In the genomic region with DNA sequence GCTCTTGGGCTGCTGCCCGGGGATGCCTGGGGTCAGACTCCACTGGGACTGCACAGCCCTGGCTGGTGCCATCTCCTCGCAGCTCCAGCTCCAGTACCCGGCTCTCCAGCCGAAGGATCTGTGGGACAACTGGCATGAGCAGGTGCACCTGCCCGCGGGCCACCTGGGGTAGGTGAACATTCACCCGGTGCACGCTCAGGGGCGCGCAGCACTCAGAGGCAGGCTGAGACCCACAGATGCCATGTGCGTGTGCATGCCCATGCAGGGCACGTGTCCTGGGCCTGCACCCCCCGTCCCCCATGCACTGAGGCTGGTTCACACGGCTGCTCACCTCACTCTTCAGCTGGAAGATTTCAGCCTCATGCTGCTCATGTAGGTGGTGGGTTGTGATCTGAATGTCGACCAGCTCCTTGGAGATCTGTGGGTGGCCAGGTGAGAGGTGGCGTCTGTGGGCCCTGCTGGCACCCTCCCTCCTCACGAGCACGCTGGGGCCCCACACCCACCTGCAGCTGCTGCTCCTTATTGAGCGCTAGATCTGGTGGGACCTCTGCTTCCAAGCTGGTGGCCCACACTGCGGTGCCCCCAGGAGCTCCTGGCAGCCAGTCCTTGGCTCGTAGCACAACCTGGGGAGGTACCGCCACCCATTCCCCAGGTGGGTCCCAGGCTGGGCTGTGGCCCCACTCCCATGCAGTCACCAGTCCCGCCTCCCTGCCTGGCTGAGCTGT, we compare ENCODE assay signal across 14 cellular contexts. TPM values are rescaled to one million over a fixed set of nuclear protein-coding genes. Genes with fewer than 3 reads are reported as not detected.
A peak's percentile ranks its signal among the peaks of the same experiment; 100 is the strongest.
DNase-seq lines count a peak whose midpoint lies in the region; ATAC-seq, FAIRE-seq and TF ChIP-seq lines count a peak whose summit lies in the region.
"Had no signal": no experiment of that assay in that cellular context is flagged by ENCODE, and none has a peak within 500 bp of the region (broad histone marks: within the 10 kb centered on the region; RNA-seq: fewer than 3 reads in every experiment).

No MANE protein-coding gene starts in this region.

- no TSS peak for BruUV-seq in HepG2 (replicated peaks; lab: Mats Ljungman, UMichigan)

- H3K9ac ChIP-seq in HepG2 (ENCODE audit: insufficient read depth, low read depth, low read length), result no peak overlapping the region
- H3K9ac ChIP-seq in iPS-18a (ENCODE audit: low read length), result no peak overlapping the region

- in situ Hi-C loops in HepG2 (cut with HindIII; ENCODE audit: extremely low pct_ligation_motif_present, low pct_unique_long_range_greater_than_20kb), result no loop called here

- CTCF ChIA-PET in HepG2 (lab: Yijun Ruan, JAX; ENCODE audit: low intra/inter-chr PET ratio, low total read pairs), result no interaction called here

- no peak overlapping the region for H3K4me2 ChIP-seq in HepG2 (ENCODE audit: low read depth, low read length)

- H3K36me3 ChIP-seq in HepG2 (replicated peaks in 1 of 2; ENCODE audit: control insufficient read depth in 1 of 2, insufficient read depth in 2 of 2, low read length in 2 of 2) (no peaks in the 10 kb centered on the region), right lobe of liver (no peaks in the 10 kb centered on the region), iPS-18a (ENCODE audit: control insufficient read depth, low read depth, low read length) (no peaks in the 10 kb centered on the region)

- H3K27me3 ChIP-seq in HepG2 (ENCODE audit: control insufficient read depth in 1 of 2, insufficient read depth in 2 of 2, low read length in 2 of 2) (peaks cover 0 to 3% of the 10 kb centered on the region in 2 experiments; a peak in 1 of 5 replicates), right lobe of liver (no peaks in the 10 kb centered on the region), iPS-18a (ENCODE audit: control insufficient read depth, insufficient read depth, low read length) (peaks cover 18% of the 10 kb centered on the region)

- H3K4me1 ChIP-seq in HepG2 (ENCODE audit: insufficient read depth, low read length), result peaks cover 19% of the 10 kb centered on the region
- peaks cover 0 to 21% (median 2%) of the 10 kb centered on the region in 4 donors for H3K4me1 ChIP-seq in right lobe of liver
- no peaks in the 10 kb centered on the region for H3K4me1 ChIP-seq in iPS-18a (ENCODE audit: control insufficient read depth, low read depth, low read length)

- no peak for FAIRE-seq in HepG2 (lab: Jason Lieb, UNC)

- H3K9me3 ChIP-seq in HepG2 (ENCODE audit: low read length), result no peaks in the 10 kb centered on the region
- H3K9me3 ChIP-seq in right lobe of liver, result no peaks in the 10 kb centered on the region
- H3K9me3 ChIP-seq in iPS-18a (ENCODE audit: control insufficient read depth, low read depth, low read length), result no peaks in the 10 kb centered on the region
- H3K9me3 ChIP-seq: body of pancreas had no signal

- ATAC-seq in HepG2 (no peak), right lobe of liver (no peak)
- ATAC-seq: effector memory CD8-positive, alpha-beta T cell had no signal

- H3K4me3 ChIP-seq in HepG2 (replicated peaks in 1 of 3; ENCODE audit: insufficient read depth in 1 of 3, low read depth in 2 of 3, low read length in 3 of 3) (no peak overlapping the region), right lobe of liver (no peak overlapping the region), iPS-18a (ENCODE audit: low read length) (peak overlapping the region; percentile 59)
- H3K4me3 ChIP-seq: body of pancreas had no signal

- intact Hi-C loops in HepG2 (cut with micrococcal nuclease; ENCODE audit: unreplicated experiment) (no loop called here), right lobe of liver (cut with DNase I) (no loop called here)

- POLR2A ChIA-PET in HepG2 (lab: Yijun Ruan, JAX), result interaction anchor here (1.2 to 2.6 kb wide), 3 partner anchors 10 to 35 kb away, joined by 3 to 14 read pairs (median 7); partner anchors contain the start of genes CIAO3 and MSLN

- TF ChIP-seq EP300 in HepG2 (IDR thresholded peaks at IDR 0.05; ENCODE audit: low read depth in 2 of 2, low read length in 2 of 2) (no peak), HepG2 (CRISPR knock-in tag; IDR thresholded peaks at IDR 0.05; ENCODE audit: borderline replicate concordance) (no peak)

- H3K27ac ChIP-seq in HepG2 (ENCODE audit: extremely low read length, insufficient read depth, low read length), result no peak overlapping the region
- no peak overlapping the region for H3K27ac ChIP-seq in right lobe of liver
- H3K27ac ChIP-seq in iPS-18a (ENCODE audit: low read length), result no peak overlapping the region
- H3K27ac ChIP-seq: body of pancreas had no signal

- H3K79me2 ChIP-seq in HepG2 (ENCODE audit: insufficient read depth, low read length), result no peaks in the 10 kb centered on the region

- DNase-seq in HepG2 (ENCODE audit: low spot score) (no peak), right lobe of liver (no peak), NCI-H345 (lab: John Stamatoyannopoulos, UW) (peak; percentile 31), A172 (ENCODE audit: low spot score) (no peak), NCI-H2029 treated with DMSO at 0.1 percent for 48 hours (lab: John Stamatoyannopoulos, UW) (no peak)
- no peak for DNase-seq in activated naive CD4-positive, alpha-beta T cell treated with Interleukin-2 at 50 U/mL for 16 hours
- no peak for DNase-seq in activated effector memory CD4-positive, alpha-beta T cell treated with Interleukin-2 at 50 U/mL for 16 hours
- DNase-seq: activated CD4-positive, alpha-beta memory T cell treated with anti-CD3 and anti-CD28 coated beads, Interleukin-2, amount 10 ng/mL, durations not matched to agents 7 days and 5 days; activated effector memory CD4-positive, alpha-beta T cell treated with anti-CD3 and anti-CD28 coated beads, Interleukin-2, amount 50 U/mL, for 16 hours; effector memory CD8-positive, alpha-beta T cell; EL; T1000 had no signal

- H2AFZ ChIP-seq in HepG2 (ENCODE audit: low read length), result no peak overlapping the region

- TF ChIP-seq RAD21 in HepG2 (CRISPR knock-in tag; IDR thresholded peaks at IDR 0.05), result no peak

- TF ChIP-seq CTCF in HepG2 (CRISPR knock-in tag; IDR thresholded peaks at IDR 0.05) (no peak), right lobe of liver (IDR thresholded peaks at IDR 0.05) (no peak)

- 81% methylated on average over 3 of the region's 23 CpGs for WGBS in HepG2 (ENCODE audit: low lambda C conversion rate)
- WGBS in right lobe of liver (ENCODE audit: insufficient coverage, low coverage, low lambda C conversion rate, missing lambda C conversion rate), result 41% methylated on average over 3 of the region's 23 CpGs

- TF ChIP-seq POLR2A in HepG2 (IDR thresholded peaks at IDR 0.05; ENCODE audit: insufficient read depth in 1 of 2, low read depth in 2 of 2, low read length in 2 of 2) (no peak; a peak in 1 of 4 replicates), right lobe of liver (IDR thresholded peaks at IDR 0.05) (no peak)

- no peaks in the 10 kb centered on the region for H4K20me1 ChIP-seq in HepG2 (ENCODE audit: insufficient read depth, low read length)

RNA-seq across cellular contexts. Expression of gene CCDC78, which starts 0.6 kb away (rescaled TPM):
- total RNA-seq in HepG2 (2016; rRNA removed; fragmentation: Illumina TruSeq; extraction: Trizol), result 0.53 TPM in 1 of 2 replicates, not detected in the other
- 0.09 and 0.40 TPM in 2 replicates for total RNA-seq in HepG2 (2016; cell fraction: cytosol; rRNA removed; fragmentation: Illumina TruSeq; extraction: Trizol; ENCODE audit: low read depth)
- total RNA-seq in HepG2 (2016; cell fraction: insoluble cytoplasmic fraction; rRNA removed; fragmentation: Illumina TruSeq; extraction: Trizol), result 0.48 TPM in 1 of 2 replicates, not detected in the other
- total RNA-seq in HepG2 (2016; cell fraction: membrane; rRNA removed; fragmentation: Illumina TruSeq; extraction: Trizol), result 0.28 TPM in 2 replicates
- total RNA-seq in HepG2 (2016; cell fraction: nucleus; rRNA removed; fragmentation: Illumina TruSeq; extraction: Trizol), result 0.34 and 1.4 TPM in 2 replicates
- polyA plus RNA-seq in HepG2 (2011; rRNA removed), result 1.5 and 1.7 TPM in 2 replicates
- 0.26 and 0.44 TPM in 2 replicates for polyA plus RNA-seq in HepG2 (2011; cell fraction: cytosol; rRNA removed)
- polyA plus RNA-seq in HepG2 (2011; cell fraction: nucleus; rRNA removed), result 17.5 and 23.8 TPM in 2 replicates
- 1.0 and 2.1 TPM in 2 replicates for polyA plus RNA-seq in HepG2 (2012)
- 0.11 and 0.18 TPM in 2 replicates for polyA plus RNA-seq in HepG2 (2016; cell fraction: cytosol; fragmentation: Illumina TruSeq; extraction: Trizol; ENCODE audit: low read depth)
- polyA plus RNA-seq in HepG2 (2016; cell fraction: insoluble cytoplasmic fraction; fragmentation: Illumina TruSeq; extraction: Trizol; ENCODE audit: low read depth), result 0.24 and 0.57 TPM in 2 replicates
- polyA plus RNA-seq in HepG2 (2016; cell fraction: membrane; fragmentation: Illumina TruSeq; extraction: Trizol; ENCODE audit: low read depth), result not detected in 2 replicates
- 2.7 and 3.2 TPM in 2 replicates for polyA plus RNA-seq in HepG2 (2016; cell fraction: nucleus; fragmentation: Illumina TruSeq; extraction: Trizol; ENCODE audit: insufficient read depth, low read depth)
- polyA minus RNA-seq in HepG2 (2011; rRNA and poly(A)+ RNA removed; ENCODE audit: low replicate concordance), result 0.38 and 3.8 TPM in 2 replicates
- polyA minus RNA-seq in HepG2 (2011; cell fraction: cytosol; rRNA and poly(A)+ RNA removed), result not detected in 2 replicates
- 0.90 and 1.6 TPM in 2 replicates for polyA minus RNA-seq in HepG2 (2011; cell fraction: nucleus; rRNA and poly(A)+ RNA removed)
- under 1 TPM in 1 of 6 experiments, not detected in 5; 0.31 TPM for total RNA-seq in right lobe of liver
- 2.1 and 4.0 TPM in 2 replicates for total RNA-seq in A172 (2014; rRNA removed; shearing (Covaris generic))
- total RNA-seq: body of pancreas had no signal

RNA-seq across cellular contexts. Expression of gene HAGHL, which starts 1.3 kb away (rescaled TPM):
- total RNA-seq in HepG2 (2016; rRNA removed; fragmentation: Illumina TruSeq; extraction: Trizol), result 3.4 and 4.7 TPM in 2 replicates
- 2.0 and 3.1 TPM in 2 replicates for total RNA-seq in HepG2 (2016; cell fraction: cytosol; rRNA removed; fragmentation: Illumina TruSeq; extraction: Trizol; ENCODE audit: low read depth)
- 3.0 and 4.0 TPM in 2 replicates for total RNA-seq in HepG2 (2016; cell fraction: insoluble cytoplasmic fraction; rRNA removed; fragmentation: Illumina TruSeq; extraction: Trizol)
- 2.4 and 3.1 TPM in 2 replicates for total RNA-seq in HepG2 (2016; cell fraction: membrane; rRNA removed; fragmentation: Illumina TruSeq; extraction: Trizol)
- total RNA-seq in HepG2 (2016; cell fraction: nucleus; rRNA removed; fragmentation: Illumina TruSeq; extraction: Trizol), result 2.0 and 3.3 TPM in 2 replicates
- polyA plus RNA-seq in HepG2 (2011; rRNA removed), result 8.4 and 12.7 TPM in 2 replicates
- polyA plus RNA-seq in HepG2 (2011; cell fraction: cytosol; rRNA removed), result 5.6 and 13.2 TPM in 2 replicates
- 160 and 166 TPM in 2 replicates for polyA plus RNA-seq in HepG2 (2011; cell fraction: nucleus; rRNA removed)
- 2.9 and 5.9 TPM in 2 replicates for polyA plus RNA-seq in HepG2 (2012)
- polyA plus RNA-seq in HepG2 (2016; cell fraction: cytosol; fragmentation: Illumina TruSeq; extraction: Trizol; ENCODE audit: low read depth), result 1.6 and 3.1 TPM in 2 replicates
- 3.2 and 3.5 TPM in 2 replicates for polyA plus RNA-seq in HepG2 (2016; cell fraction: insoluble cytoplasmic fraction; fragmentation: Illumina TruSeq; extraction: Trizol; ENCODE audit: low read depth)
- polyA plus RNA-seq in HepG2 (2016; cell fraction: membrane; fragmentation: Illumina TruSeq; extraction: Trizol; ENCODE audit: low read depth), result 1.8 and 2.5 TPM in 2 replicates
- polyA plus RNA-seq in HepG2 (2016; cell fraction: nucleus; fragmentation: Illumina TruSeq; extraction: Trizol; ENCODE audit: insufficient read depth, low read depth), result 9.9 and 13.3 TPM in 2 replicates
- polyA minus RNA-seq in HepG2 (2011; rRNA and poly(A)+ RNA removed; ENCODE audit: low replicate concordance), result 6.6 and 10.5 TPM in 2 replicates
- 3.3 and 4.7 TPM in 2 replicates for polyA minus RNA-seq in HepG2 (2011; cell fraction: cytosol; rRNA and poly(A)+ RNA removed)
- polyA minus RNA-seq in HepG2 (2011; cell fraction: nucleus; rRNA and poly(A)+ RNA removed), result 3.4 and 7.1 TPM in 2 replicates
- total RNA-seq in right lobe of liver, result 1 to 10 TPM in 4 of 6 experiments, under 1 TPM in 2; 0.83 to 2.5 (median 1.3) TPM
- 15.0 and 25.3 TPM in 2 replicates for total RNA-seq in A172 (2014; rRNA removed; shearing (Covaris generic))

RNA-seq across cellular contexts. Expression of gene ANTKMT, which starts 4.7 kb away (rescaled TPM):
- 17.8 and 47.8 TPM in 2 replicates for total RNA-seq in HepG2 (2016; rRNA removed; fragmentation: Illumina TruSeq; extraction: Trizol)
- total RNA-seq in HepG2 (2016; cell fraction: cytosol; rRNA removed; fragmentation: Illumina TruSeq; extraction: Trizol; ENCODE audit: low read depth), result 23.3 and 24.5 TPM in 2 replicates
- total RNA-seq in HepG2 (2016; cell fraction: insoluble cytoplasmic fraction; rRNA removed; fragmentation: Illumina TruSeq; extraction: Trizol), result 20.4 and 46.4 TPM in 2 replicates
- 26.6 and 30.6 TPM in 2 replicates for total RNA-seq in HepG2 (2016; cell fraction: membrane; rRNA removed; fragmentation: Illumina TruSeq; extraction: Trizol)
- 18.5 and 25.5 TPM in 2 replicates for total RNA-seq in HepG2 (2016; cell fraction: nucleus; rRNA removed; fragmentation: Illumina TruSeq; extraction: Trizol)
- polyA plus RNA-seq in HepG2 (2011; rRNA removed), result 7.5 and 11.8 TPM in 2 replicates
- polyA plus RNA-seq in HepG2 (2011; cell fraction: cytosol; rRNA removed), result 10.6 and 19.3 TPM in 2 replicates
- 47.2 and 48.7 TPM in 2 replicates for polyA plus RNA-seq in HepG2 (2011; cell fraction: nucleus; rRNA removed)
- 4.2 and 8.6 TPM in 2 replicates for polyA plus RNA-seq in HepG2 (2012)
- 14.5 and 19.6 TPM in 2 replicates for polyA plus RNA-seq in HepG2 (2016; cell fraction: cytosol; fragmentation: Illumina TruSeq; extraction: Trizol; ENCODE audit: low read depth)
- 10.3 and 11.6 TPM in 2 replicates for polyA plus RNA-seq in HepG2 (2016; cell fraction: insoluble cytoplasmic fraction; fragmentation: Illumina TruSeq; extraction: Trizol; ENCODE audit: low read depth)
- 16.4 and 20.3 TPM in 2 replicates for polyA plus RNA-seq in HepG2 (2016; cell fraction: membrane; fragmentation: Illumina TruSeq; extraction: Trizol; ENCODE audit: low read depth)
- polyA plus RNA-seq in HepG2 (2016; cell fraction: nucleus; fragmentation: Illumina TruSeq; extraction: Trizol; ENCODE audit: insufficient read depth, low read depth), result 33.8 and 45.5 TPM in 2 replicates
- 2.4 and 4.6 TPM in 2 replicates for polyA minus RNA-seq in HepG2 (2011; rRNA and poly(A)+ RNA removed; ENCODE audit: low replicate concordance)
- polyA minus RNA-seq in HepG2 (2011; cell fraction: cytosol; rRNA and poly(A)+ RNA removed), result 5.2 and 9.3 TPM in 2 replicates
- 9.1 and 10.3 TPM in 2 replicates for polyA minus RNA-seq in HepG2 (2011; cell fraction: nucleus; rRNA and poly(A)+ RNA removed)
- 10 to 100 TPM; 19.7 to 56.0 (median 28.2) TPM for total RNA-seq in right lobe of liver
- total RNA-seq in A172 (2014; rRNA removed; shearing (Covaris generic)), result 83.8 and 94.2 TPM in 2 replicates

RNA-seq across cellular contexts. Expression of gene METRN, which starts 10.7 kb away (rescaled TPM):
- total RNA-seq in HepG2 (2016; rRNA removed; fragmentation: Illumina TruSeq; extraction: Trizol) (27.3 and 46.1 TPM in 2 replicates), right lobe of liver (10 to 100 TPM; 14.0 to 43.7 (median 26.2) TPM)
- 309 and 313 TPM in 2 replicates for total RNA-seq in HepG2 (2016; cell fraction: cytosol; rRNA removed; fragmentation: Illumina TruSeq; extraction: Trizol; ENCODE audit: low read depth)
- 32.7 and 50.4 TPM in 2 replicates for total RNA-seq in HepG2 (2016; cell fraction: insoluble cytoplasmic fraction; rRNA removed; fragmentation: Illumina TruSeq; extraction: Trizol)
- total RNA-seq in HepG2 (2016; cell fraction: membrane; rRNA removed; fragmentation: Illumina TruSeq; extraction: Trizol), result 215 and 243 TPM in 2 replicates
- 17.9 and 18.8 TPM in 2 replicates for total RNA-seq in HepG2 (2016; cell fraction: nucleus; rRNA removed; fragmentation: Illumina TruSeq; extraction: Trizol)
- polyA plus RNA-seq in HepG2 (2011; rRNA removed), result 25.5 and 34.0 TPM in 2 replicates
- polyA plus RNA-seq in HepG2 (2011; cell fraction: cytosol; rRNA removed), result 9.2 and 47.6 TPM in 2 replicates
- polyA plus RNA-seq in HepG2 (2011; cell fraction: nucleus; rRNA removed), result 25.3 and 25.6 TPM in 2 replicates
- polyA plus RNA-seq in HepG2 (2012), result 6.0 and 9.7 TPM in 2 replicates
- polyA plus RNA-seq in HepG2 (2016; cell fraction: cytosol; fragmentation: Illumina TruSeq; extraction: Trizol; ENCODE audit: low read depth), result 285 and 311 TPM in 2 replicates
- 25.1 and 30.0 TPM in 2 replicates for polyA plus RNA-seq in HepG2 (2016; cell fraction: insoluble cytoplasmic fraction; fragmentation: Illumina TruSeq; extraction: Trizol; ENCODE audit: low read depth)
- 167 and 188 TPM in 2 replicates for polyA plus RNA-seq in HepG2 (2016; cell fraction: membrane; fragmentation: Illumina TruSeq; extraction: Trizol; ENCODE audit: low read depth)
- 32.0 and 38.6 TPM in 2 replicates for polyA plus RNA-seq in HepG2 (2016; cell fraction: nucleus; fragmentation: Illumina TruSeq; extraction: Trizol; ENCODE audit: insufficient read depth, low read depth)
- 4.1 and 35.6 TPM in 2 replicates for polyA minus RNA-seq in HepG2 (2011; rRNA and poly(A)+ RNA removed; ENCODE audit: low replicate concordance)
- polyA minus RNA-seq in HepG2 (2011; cell fraction: cytosol; rRNA and poly(A)+ RNA removed), result 14.3 and 15.0 TPM in 2 replicates
- 4.4 and 4.6 TPM in 2 replicates for polyA minus RNA-seq in HepG2 (2011; cell fraction: nucleus; rRNA and poly(A)+ RNA removed)
- 71.9 and 87.2 TPM in 2 replicates for total RNA-seq in A172 (2014; rRNA removed; shearing (Covaris generic))

RNA-seq across cellular contexts. Expression of gene CIAO3, which starts 15.2 kb away (rescaled TPM):
- total RNA-seq in HepG2 (2016; rRNA removed; fragmentation: Illumina TruSeq; extraction: Trizol), result 16.9 and 21.7 TPM in 2 replicates
- 7.0 and 7.4 TPM in 2 replicates for total RNA-seq in HepG2 (2016; cell fraction: cytosol; rRNA removed; fragmentation: Illumina TruSeq; extraction: Trizol; ENCODE audit: low read depth)
- 15.6 and 20.7 TPM in 2 replicates for total RNA-seq in HepG2 (2016; cell fraction: insoluble cytoplasmic fraction; rRNA removed; fragmentation: Illumina TruSeq; extraction: Trizol)
- total RNA-seq in HepG2 (2016; cell fraction: membrane; rRNA removed; fragmentation: Illumina TruSeq; extraction: Trizol), result 5.7 and 7.5 TPM in 2 replicates
- 14.7 and 17.4 TPM in 2 replicates for total RNA-seq in HepG2 (2016; cell fraction: nucleus; rRNA removed; fragmentation: Illumina TruSeq; extraction: Trizol)
- polyA plus RNA-seq in HepG2 (2011; rRNA removed), result 25.0 and 25.2 TPM in 2 replicates
- 10.2 and 14.3 TPM in 2 replicates for polyA plus RNA-seq in HepG2 (2011; cell fraction: cytosol; rRNA removed)
- polyA plus RNA-seq in HepG2 (2011; cell fraction: nucleus; rRNA removed), result 96.0 and 123 TPM in 2 replicates
- 12.1 and 17.0 TPM in 2 replicates for polyA plus RNA-seq in HepG2 (2012)
- polyA plus RNA-seq in HepG2 (2016; cell fraction: cytosol; fragmentation: Illumina TruSeq; extraction: Trizol; ENCODE audit: low read depth), result 1.3 and 1.4 TPM in 2 replicates
- polyA plus RNA-seq in HepG2 (2016; cell fraction: insoluble cytoplasmic fraction; fragmentation: Illumina TruSeq; extraction: Trizol; ENCODE audit: low read depth), result 14.0 TPM in 2 replicates
- polyA plus RNA-seq in HepG2 (2016; cell fraction: membrane; fragmentation: Illumina TruSeq; extraction: Trizol; ENCODE audit: low read depth), result 3.2 and 3.5 TPM in 2 replicates
- 31.2 and 33.5 TPM in 2 replicates for polyA plus RNA-seq in HepG2 (2016; cell fraction: nucleus; fragmentation: Illumina TruSeq; extraction: Trizol; ENCODE audit: insufficient read depth, low read depth)
- 29.7 and 30.3 TPM in 2 replicates for polyA minus RNA-seq in HepG2 (2011; rRNA and poly(A)+ RNA removed; ENCODE audit: low replicate concordance)
- 6.2 and 6.9 TPM in 2 replicates for polyA minus RNA-seq in HepG2 (2011; cell fraction: cytosol; rRNA and poly(A)+ RNA removed)
- polyA minus RNA-seq in HepG2 (2011; cell fraction: nucleus; rRNA and poly(A)+ RNA removed), result 44.2 and 47.5 TPM in 2 replicates
- 10 to 100 TPM; 11.9 to 26.1 (median 17.3) TPM for total RNA-seq in right lobe of liver
- 45.1 and 47.5 TPM in 2 replicates for total RNA-seq in A172 (2014; rRNA removed; shearing (Covaris generic))
